17 cellular contexts compared by ENCODE assay signal in the genomic region with DNA sequence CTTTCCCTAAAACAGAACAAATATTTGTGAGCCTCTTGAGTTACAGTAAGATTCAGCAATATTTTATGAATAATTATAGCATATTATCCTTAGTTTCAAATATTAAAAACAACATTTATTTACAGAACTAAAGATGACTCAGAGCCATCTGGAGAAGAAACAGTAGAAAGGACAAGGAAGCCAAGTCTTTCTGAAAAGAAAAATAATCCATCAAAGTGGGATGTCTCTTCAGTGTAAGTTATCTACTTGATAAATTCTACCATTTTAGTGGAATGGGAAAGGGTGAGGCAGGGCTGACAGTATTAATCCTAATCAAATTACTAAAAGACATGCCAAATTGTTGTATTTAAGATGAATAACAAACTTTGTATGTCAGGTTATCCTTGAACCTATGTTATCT.
A peak's percentile ranks its signal among the peaks of the same experiment; 100 is the strongest.
DNase-seq lines count a peak whose midpoint lies in the region; ATAC-seq, FAIRE-seq and TF ChIP-seq lines count a peak whose summit lies in the region.
"Had no signal": no experiment of that assay in that cellular context is flagged by ENCODE, and none has a peak within 500 bp of the region (broad histone marks: within the 10 kb centered on the region; RNA-seq: fewer than 3 reads in every experiment).

No MANE protein-coding gene starts in this region.

- intact Hi-C loops in activated B cell treated with CpG ODN at 0.5 μM for 24 hours (cut with micrococcal nuclease), result no loop called here

- no peaks in the 10 kb centered on the region for H3K4me1 ChIP-seq in right atrium auricular region

- H3K27ac Mint-ChIP-seq in activated B cell treated with CpG ODN at 0.5 μM for 24 hours, result peak overlapping the region; percentile 35
- peak overlapping the region in 2 of 10 donors; percentile 44 to 78 for H3K27ac Mint-ChIP-seq in naive thymus-derived CD8-positive, alpha-beta T cell
- H3K27ac Mint-ChIP-seq: HFFc6 had no signal

- H3K4me3 ChIP-seq in fibroblast of villous mesenchyme (ENCODE audit: low read depth, low read length), result no peak overlapping the region
- no peak overlapping the region for H3K4me3 ChIP-seq in right atrium auricular region

- H3K4me3 Mint-ChIP-seq in activated B cell treated with CpG ODN at 0.5 μM for 24 hours, result no peak overlapping the region
- no peak overlapping the region for H3K4me3 Mint-ChIP-seq in naive thymus-derived CD8-positive, alpha-beta T cell
- H3K4me3 Mint-ChIP-seq: CD4-positive, alpha-beta memory T cell; HFFc6 had no signal

- no peak for ATAC-seq in activated B cell treated with CpG ODN at 0.5 μM for 24 hours (ENCODE audit: low read depth)
- ATAC-seq in naive thymus-derived CD8-positive, alpha-beta T cell, result no peak
- ATAC-seq: HepG2 had no signal

- no peak for DNase-seq in GM19239 (ENCODE audit: insufficient read length, low spot score)
- no peak for DNase-seq in activated B cell treated with CpG ODN at 0.5 μM for 24 hours
- DNase-seq in fibroblast of villous mesenchyme (ENCODE audit: low read depth), result peak; percentile 7
- DNase-seq in COLO668 (lab: John Stamatoyannopoulos, UW; ENCODE audit: unreplicated experiment), result no peak
- DNase-seq in naive thymus-derived CD8-positive, alpha-beta T cell, result no peak
- no peak for DNase-seq in NCI-H1417 (lab: John Stamatoyannopoulos, UW)
- DNase-seq in right atrium auricular region (ENCODE audit: low spot score), result no peak
- DNase-seq: ACHN; C1 segment of cervical spinal cord; CD4-positive, alpha-beta memory T cell; COR-L47; DND-41; GDM1; HCEC 1CT; HFFc6 had no signal

- no peaks in the 10 kb centered on the region for H3K9me3 ChIP-seq in right atrium auricular region

- POLR2A ChIA-PET in activated B cell treated with CpG ODN at 0.5 μM for 24 hours (lab: Charles Lee), result no interaction called here
- POLR2A ChIA-PET in naive thymus-derived CD8-positive, alpha-beta T cell (lab: Charles Lee), result no interaction called here

- peak; percentile 82 for FAIRE-seq in GM19239 (lab: Jason Lieb, UNC)
- FAIRE-seq: D721Med, HepG2 had no signal

- H3K36me3 ChIP-seq in right atrium auricular region, result no peaks in the 10 kb centered on the region

- H3K27me3 ChIP-seq in right atrium auricular region, result no peaks in the 10 kb centered on the region

- H3K36me3 Mint-ChIP-seq in activated B cell treated with CpG ODN at 0.5 μM for 24 hours (ENCODE audit: low read depth), result peaks cover 69% of the 10 kb centered on the region
- H3K36me3 Mint-ChIP-seq in naive thymus-derived CD8-positive, alpha-beta T cell, result peaks cover 17 to 63% (median 35%) of the 10 kb centered on the region in 3 donors

- H3K4me1 Mint-ChIP-seq in activated B cell treated with CpG ODN at 0.5 μM for 24 hours, result peaks cover 20% of the 10 kb centered on the region
- no peaks in the 10 kb centered on the region for H3K4me1 Mint-ChIP-seq in naive thymus-derived CD8-positive, alpha-beta T cell
- H3K4me1 Mint-ChIP-seq: CD4-positive, alpha-beta memory T cell had no signal

- CTCF ChIA-PET in activated B cell treated with CpG ODN at 0.5 μM for 24 hours (lab: Charles Lee), result no interaction called here

- H3K27me3 Mint-ChIP-seq in activated B cell treated with CpG ODN at 0.5 μM for 24 hours, result no peaks in the 10 kb centered on the region
- H3K27me3 Mint-ChIP-seq in naive thymus-derived CD8-positive, alpha-beta T cell, result no peaks in the 10 kb centered on the region
- H3K27me3 Mint-ChIP-seq: CD4-positive, alpha-beta memory T cell had no signal

- H3K9me3 Mint-ChIP-seq in activated B cell treated with CpG ODN at 0.5 μM for 24 hours, result peaks cover 2% of the 10 kb centered on the region
- peaks cover 0 to 9% (median 0%) of the 10 kb centered on the region in 9 donors for H3K9me3 Mint-ChIP-seq in naive thymus-derived CD8-positive, alpha-beta T cell
- H3K9me3 Mint-ChIP-seq: CD4-positive, alpha-beta memory T cell; HFFc6 had no signal

- TF ChIP-seq CTCF in activated B cell treated with CpG ODN at 0.5 μM for 24 hours (IDR thresholded peaks at IDR 0.05) (no peak), fibroblast of villous mesenchyme (IDR thresholded peaks at IDR 0.05; ENCODE audit: insufficient read depth, low read depth, low read length) (no peak), right atrium auricular region (IDR thresholded peaks at IDR 0.05) (no peak)

- H3K27ac ChIP-seq in right atrium auricular region, result no peak overlapping the region
